In the genomic region with DNA sequence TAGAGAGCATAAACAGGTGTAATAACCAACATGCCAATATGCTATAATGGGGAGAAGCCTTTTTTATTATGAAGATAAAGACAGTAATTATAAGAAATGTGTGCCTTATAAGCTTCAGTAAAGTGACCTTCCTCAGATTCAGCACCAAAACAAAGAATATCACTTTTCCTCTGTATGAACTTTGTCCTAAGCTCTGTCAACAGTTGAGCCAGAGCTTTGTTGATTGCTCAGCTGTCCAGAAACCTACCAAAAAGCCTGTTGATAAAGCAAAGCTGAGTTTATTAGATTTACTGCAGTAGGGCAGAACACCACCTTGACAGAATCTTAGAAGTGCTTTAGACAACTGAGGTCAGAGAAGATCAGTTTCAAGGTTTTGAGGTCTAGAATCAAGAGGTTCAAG, we compare ENCODE assay signal across 27 cellular contexts.
DNase-seq lines count a peak whose midpoint lies in the region; ATAC-seq, FAIRE-seq and TF ChIP-seq lines count a peak whose summit lies in the region.
"Had no signal": no experiment of that assay in that cellular context is flagged by ENCODE, and none has a peak within 500 bp of the region (broad histone marks: within the 10 kb centered on the region; RNA-seq: fewer than 3 reads in every experiment).

No MANE protein-coding gene starts in this region.

- TF ChIP-seq CTCF in body of pancreas (IDR thresholded peaks at IDR 0.05) (no peak), hepatocyte (IDR thresholded peaks at IDR 0.05; ENCODE audit: poor library complexity) (no peak), HepG2 (CRISPR knock-in tag; IDR thresholded peaks at IDR 0.05) (no peak), right lobe of liver (IDR thresholded peaks at IDR 0.05) (no peak), foreskin fibroblast (IDR thresholded peaks at IDR 0.05; ENCODE audit: low read depth, low read length) (no peak)

- intact Hi-C loops in body of pancreas (cut with DNase I) (no loop called here), HepG2 (cut with micrococcal nuclease; ENCODE audit: unreplicated experiment) (no loop called here), right lobe of liver (cut with DNase I) (no loop called here)

- H3K4me3 ChIP-seq in body of pancreas (no peak overlapping the region), hepatocyte (no peak overlapping the region), HepG2 (replicated peaks in 1 of 3; ENCODE audit: insufficient read depth in 1 of 3, low read depth in 2 of 3, low read length in 3 of 3) (no peak overlapping the region), right lobe of liver (no peak overlapping the region), foreskin fibroblast (ENCODE audit: low read depth in 1 of 2, low read length in 2 of 2) (no peak overlapping the region)
- H3K4me3 ChIP-seq: BLaER1, GM12878 had no signal

- DNase-seq in body of pancreas (peak in 2 of 4 donors; percentile 9 to 17), hepatocyte (ENCODE audit: low spot score) (peak; percentile 14), HepG2 (ENCODE audit: low spot score) (no peak), right lobe of liver (no peak), putamen (ENCODE audit: low spot score) (no peak), foreskin fibroblast (no peak)
- no peak for DNase-seq in effector CD4-positive, alpha-beta T cell
- DNase-seq in stimulated activated CD8-positive, alpha-beta memory T cell treated with anti-CD3 and anti-CD28 coated beads, Interleukin-4, amount 100 ng/mL, for 48 hours: no peak
- DNase-seq: 8988T; ACHN; BE2C; C1 segment of cervical spinal cord; CD4-positive, alpha-beta memory T cell; CD4-positive, CD25-positive, alpha-beta regulatory T cell; CD8-positive, alpha-beta memory T cell; COR-L47; DMS 273 treated with DMSO at 0.1 percent for 48 hours; DMS153; DMS79; DND-41; EL; GDM1 had no signal

- H4K20me1 ChIP-seq in hepatocyte (ENCODE audit: insufficient read depth, poor library complexity, severe bottlenecking): no peaks in the 10 kb centered on the region
- no peaks in the 10 kb centered on the region for H4K20me1 ChIP-seq in HepG2 (ENCODE audit: insufficient read depth, low read length)
- H4K20me1 ChIP-seq: BLaER1 had no signal

- H3K27ac ChIP-seq in body of pancreas: no peak overlapping the region
- H3K27ac ChIP-seq in hepatocyte: no peak overlapping the region
- H3K27ac ChIP-seq in HepG2 (ENCODE audit: extremely low read length, insufficient read depth, low read length): no peak overlapping the region
- no peak overlapping the region for H3K27ac ChIP-seq in right lobe of liver
- H3K27ac ChIP-seq: BLaER1 had no signal

- CTCF ChIA-PET in HepG2 (lab: Yijun Ruan, JAX; ENCODE audit: low intra/inter-chr PET ratio, low total read pairs): no interaction called here

- FAIRE-seq in HepG2 (lab: Jason Lieb, UNC): no peak
- FAIRE-seq: A204.1, GM12878, GM12892, GM18507 had no signal

- no peaks in the 10 kb centered on the region for H3K27me3 ChIP-seq in body of pancreas
- H3K27me3 ChIP-seq in hepatocyte: no peaks in the 10 kb centered on the region
- no peaks in the 10 kb centered on the region for H3K27me3 ChIP-seq in HepG2 (ENCODE audit: control insufficient read depth in 1 of 2, insufficient read depth in 2 of 2, low read length in 2 of 2)
- no peaks in the 10 kb centered on the region for H3K27me3 ChIP-seq in right lobe of liver
- H3K27me3 ChIP-seq: BE2C, BLaER1 had no signal

- TF ChIP-seq EP300 in HepG2 (IDR thresholded peaks at IDR 0.05; ENCODE audit: low read depth in 2 of 2, low read length in 2 of 2): no peak
- TF ChIP-seq EP300 in HepG2 (CRISPR knock-in tag; IDR thresholded peaks at IDR 0.05; ENCODE audit: borderline replicate concordance): no peak

- no peak for TF ChIP-seq RAD21 in HepG2 (CRISPR knock-in tag; IDR thresholded peaks at IDR 0.05)

- ATAC-seq in body of pancreas: peak; percentile 45
- ATAC-seq in HepG2: peak; percentile 44; the same call in 1 of the 3 replicates
- peak in 3 of 4 donors; percentile 32 to 95 (median 48) for ATAC-seq in right lobe of liver
- ATAC-seq: GM12878 had no signal

- POLR2A ChIA-PET in HepG2 (lab: Yijun Ruan, JAX): no interaction called here

- TF ChIP-seq POLR2A in body of pancreas (IDR thresholded peaks at IDR 0.05) (no peak), HepG2 (IDR thresholded peaks at IDR 0.05; ENCODE audit: insufficient read depth in 1 of 2, low read depth in 2 of 2, low read length in 2 of 2) (no peak), right lobe of liver (IDR thresholded peaks at IDR 0.05) (no peak)

- in situ Hi-C loops in HepG2 (cut with HindIII; ENCODE audit: extremely low pct_ligation_motif_present, low pct_unique_long_range_greater_than_20kb): no loop called here

- H3K9me2 ChIP-seq in hepatocyte (replicated peaks; ENCODE audit: insufficient read depth): no peaks in the 10 kb centered on the region

- H2AFZ ChIP-seq in hepatocyte (no peak overlapping the region), HepG2 (ENCODE audit: low read length) (no peak overlapping the region)

- H3K9me3 ChIP-seq in body of pancreas (no peaks in the 10 kb centered on the region), hepatocyte (ENCODE audit: low read depth) (no peaks in the 10 kb centered on the region), HepG2 (ENCODE audit: low read length) (peaks cover 36% of the 10 kb centered on the region), right lobe of liver (no peaks in the 10 kb centered on the region)
- H3K9me3 ChIP-seq: BE2C had no signal

- H3K4me2 ChIP-seq in hepatocyte (peak overlapping the region; percentile 6), HepG2 (ENCODE audit: low read depth, low read length) (no peak overlapping the region)
- H3K4me2 ChIP-seq: BLaER1 had no signal

- H3K79me2 ChIP-seq in hepatocyte (no peaks in the 10 kb centered on the region), HepG2 (ENCODE audit: insufficient read depth, low read length) (no peaks in the 10 kb centered on the region)

- H3K36me3 ChIP-seq in body of pancreas (replicated peaks in 1 of 2; ENCODE audit: insufficient read depth in 1 of 2, low read depth in 2 of 2): no peaks in the 10 kb centered on the region
- H3K36me3 ChIP-seq in hepatocyte (replicated peaks; ENCODE audit: insufficient read depth, low read depth): no peaks in the 10 kb centered on the region
- no peaks in the 10 kb centered on the region for H3K36me3 ChIP-seq in HepG2 (replicated peaks in 1 of 2; ENCODE audit: control insufficient read depth in 1 of 2, insufficient read depth in 2 of 2, low read length in 2 of 2)
- no peaks in the 10 kb centered on the region for H3K36me3 ChIP-seq in right lobe of liver
- H3K36me3 ChIP-seq: BE2C, BLaER1 had no signal

- BruUV-seq in HepG2 (replicated peaks; lab: Mats Ljungman, UMichigan): no TSS peak

- no peak overlapping the region for H3K9ac ChIP-seq in HepG2 (ENCODE audit: insufficient read depth, low read depth, low read length)
- H3K9ac ChIP-seq: BLaER1 had no signal

- H3K4me1 ChIP-seq in body of pancreas (peaks cover 20% of the 10 kb centered on the region), hepatocyte (ENCODE audit: insufficient read depth) (peaks cover 1% of the 10 kb centered on the region), HepG2 (ENCODE audit: insufficient read depth, low read length) (peaks cover 16% of the 10 kb centered on the region), right lobe of liver (no peaks in the 10 kb centered on the region)
- H3K4me1 ChIP-seq: BE2C had no signal

TF ChIP-seq in HepG2, 621 proteins besides CTCF, POLR2A, EP300 and RAD21:
- TF ChIP-seq TFAP4 (IDR thresholded peaks at IDR 0.05; ENCODE audit: borderline replicate concordance, low read depth): peak; percentile 37; the same call in 1 of the 2 replicates
- peak; percentile 30; the same call in 1 of the 2 replicates for TF ChIP-seq HNF4A (CRISPR knock-in tag; IDR thresholded peaks at IDR 0.05)
- TF ChIP-seq IRF2 (CRISPR knock-in tag; IDR thresholded peaks at IDR 0.05): no peak
- no peak for TF ChIP-seq ZNF776 (CRISPR knock-in tag; IDR thresholded peaks at IDR 0.05)
